In genomic region chr2:46847185-46847710, GRCh38 we compare ENCODE assay signal across 9 cellular contexts.
DNase-seq lines count a peak whose midpoint lies in the region; ATAC-seq and TF ChIP-seq lines count a peak whose summit lies in the region.
"Had no signal": no experiment of that assay in that cellular context is flagged by ENCODE, and none has a peak within 500 bp of the region (broad histone marks: within the 10 kb centered on the region; RNA-seq: fewer than 3 reads in every experiment).

No MANE protein-coding gene starts in this region.

- H3K27me3 ChIP-seq in esophagus squamous epithelium (peaks cover 0 to 27% (median 0%) of the 10 kb centered on the region in 4 donors), neural progenitor cell (no peaks in the 10 kb centered on the region)

- no peak overlapping the region for H3K4me2 ChIP-seq in neural progenitor cell

- no peak overlapping the region for H3K4me3 ChIP-seq in esophagus squamous epithelium
- no peak overlapping the region for H3K4me3 ChIP-seq in neural progenitor cell

- H3K9me3 ChIP-seq in esophagus squamous epithelium (no peaks in the 10 kb centered on the region), neural progenitor cell (ENCODE audit: low read depth) (no peaks in the 10 kb centered on the region)

- peaks cover 53 to 65% (median 60%) of the 10 kb centered on the region in 3 donors for H3K4me1 ChIP-seq in esophagus squamous epithelium
- H3K4me1 ChIP-seq in neural progenitor cell = no peaks in the 10 kb centered on the region

- H3K36me3 Mint-ChIP-seq in osteocyte (ENCODE audit: unreplicated experiment) = no peaks in the 10 kb centered on the region
- no peaks in the 10 kb centered on the region for H3K36me3 Mint-ChIP-seq in stimulated activated naive B cell treated with anti-CD40 and anti-IgM and Interleukin-4, amounts not matched to agents 10 μg/mL and 1 μg/mL and 100 μg/mL, for 72 hours
- H3K36me3 Mint-ChIP-seq in neural progenitor cell = no peaks in the 10 kb centered on the region
- H3K36me3 Mint-ChIP-seq: activated naive CD4-positive, alpha-beta T cell treated with anti-CD3 and anti-CD28 coated beads, Interleukin-2, amount 50 U/mL, for 24 hours had no signal

- TF ChIP-seq POLR2A in esophagus squamous epithelium (IDR thresholded peaks at IDR 0.05) = no peak

- H3K27ac ChIP-seq in esophagus squamous epithelium (peak overlapping the region; percentile 71 to 95 (median 82)), neural progenitor cell (no peak overlapping the region)

- H3K4me1 Mint-ChIP-seq in osteocyte (ENCODE audit: unreplicated experiment) (peaks cover 75% of the 10 kb centered on the region), neural progenitor cell (peaks cover 27% of the 10 kb centered on the region)
- H3K4me1 Mint-ChIP-seq in stimulated activated naive B cell treated with anti-CD40 and anti-IgM and Interleukin-4, amounts not matched to agents 10 μg/mL and 1 μg/mL and 100 μg/mL, for 72 hours = peaks cover 9 to 14% of the 10 kb centered on the region in 2 donors
- H3K4me1 Mint-ChIP-seq: activated naive CD4-positive, alpha-beta T cell treated with anti-CD3 and anti-CD28 coated beads, Interleukin-2, amount 50 U/mL, for 24 hours had no signal

- TF ChIP-seq CTCF in esophagus squamous epithelium (IDR thresholded peaks at IDR 0.05) (no peak), osteocyte (IDR thresholded peaks at IDR 0.05) (peak; percentile 18), neural progenitor cell (IDR thresholded peaks at IDR 0.05) (no peak)

- no peaks in the 10 kb centered on the region for H3K27me3 Mint-ChIP-seq in osteocyte (ENCODE audit: unreplicated experiment)
- H3K27me3 Mint-ChIP-seq in stimulated activated naive B cell treated with anti-CD40 and anti-IgM and Interleukin-4, amounts not matched to agents 10 μg/mL and 1 μg/mL and 100 μg/mL, for 72 hours = peaks cover 9 to 13% of the 10 kb centered on the region in 2 donors
- peaks cover 4% of the 10 kb centered on the region for H3K27me3 Mint-ChIP-seq in neural progenitor cell (ENCODE audit: insufficient read depth, low read depth)
- H3K27me3 Mint-ChIP-seq: activated naive CD4-positive, alpha-beta T cell treated with anti-CD3 and anti-CD28 coated beads, Interleukin-2, amount 50 U/mL, for 24 hours had no signal

- H3K36me3 ChIP-seq in esophagus squamous epithelium (no peaks in the 10 kb centered on the region), neural progenitor cell (no peaks in the 10 kb centered on the region)

- intact Hi-C loops in esophagus squamous epithelium (cut with DNase I) = no loop called here

- no peaks in the 10 kb centered on the region for H3F3A ChIP-seq in neural progenitor cell (ENCODE audit: low read depth)

- no peaks in the 10 kb centered on the region for H3K79me2 ChIP-seq in neural progenitor cell (ENCODE audit: low read depth)

- H3K9me3 Mint-ChIP-seq in osteocyte (ENCODE audit: unreplicated experiment) (no peaks in the 10 kb centered on the region), neural progenitor cell (no peaks in the 10 kb centered on the region)
- no peaks in the 10 kb centered on the region for H3K9me3 Mint-ChIP-seq in stimulated activated naive B cell treated with anti-CD40 and anti-IgM and Interleukin-4, amounts not matched to agents 10 μg/mL and 1 μg/mL and 100 μg/mL, for 72 hours
- H3K9me3 Mint-ChIP-seq: activated naive CD4-positive, alpha-beta T cell treated with anti-CD3 and anti-CD28 coated beads, Interleukin-2, amount 50 U/mL, for 24 hours had no signal

- H2AFZ ChIP-seq in neural progenitor cell (replicated peaks) = no peak overlapping the region

- WGBS in esophagus squamous epithelium, 2 donors = 7 to 8% methylated on average over 3 to 11 of the region's 12 CpGs

- no peaks in the 10 kb centered on the region for H4K20me1 ChIP-seq in neural progenitor cell (ENCODE audit: low read depth)

- H3K9ac ChIP-seq in neural progenitor cell = no peak overlapping the region

- H3K4me3 Mint-ChIP-seq in osteocyte (ENCODE audit: unreplicated experiment) (no peak overlapping the region), neural progenitor cell (no peak overlapping the region)
- H3K4me3 Mint-ChIP-seq in stimulated activated naive B cell treated with anti-CD40 and anti-IgM and Interleukin-4, amounts not matched to agents 10 μg/mL and 1 μg/mL and 100 μg/mL, for 72 hours = no peak overlapping the region
- H3K4me3 Mint-ChIP-seq: activated naive CD4-positive, alpha-beta T cell treated with anti-CD3 and anti-CD28 coated beads, Interleukin-2, amount 50 U/mL, for 24 hours had no signal

- no peak for ATAC-seq in HG03457 (IDR thresholded peaks at IDR 0.05; ENCODE audit: unreplicated experiment)
- no peak for ATAC-seq in stimulated activated naive B cell treated with anti-CD40 and anti-IgM and Interleukin-4, amounts not matched to agents 10 μg/mL and 1 μg/mL and 100 μg/mL, for 72 hours (replicated peaks)

- H3K27ac Mint-ChIP-seq in osteocyte (ENCODE audit: unreplicated experiment) (peak overlapping the region; percentile 91), neural progenitor cell (no peak overlapping the region)
- no peak overlapping the region for H3K27ac Mint-ChIP-seq in stimulated activated naive B cell treated with anti-CD40 and anti-IgM and Interleukin-4, amounts not matched to agents 10 μg/mL and 1 μg/mL and 100 μg/mL, for 72 hours
- H3K27ac Mint-ChIP-seq: activated naive CD4-positive, alpha-beta T cell treated with anti-CD3 and anti-CD28 coated beads, Interleukin-2, amount 50 U/mL, for 24 hours had no signal

- peak; percentile 54 for DNase-seq in D341Med (ENCODE audit: low spot score)
- peak; percentile 51 for DNase-seq in NCI-H82 treated with DMSO at 0.1 percent for 48 hours (lab: John Stamatoyannopoulos, UW; ENCODE audit: unreplicated experiment)
- DNase-seq in esophagus squamous epithelium (lab: John Stamatoyannopoulos, UW) = peak; percentile 10
- DNase-seq in osteocyte (ENCODE audit: extremely low spot score, unreplicated experiment) = peak; percentile 91
- no peak for DNase-seq in NCI-H1436 treated with DMSO at 0.1 percent for 48 hours (lab: John Stamatoyannopoulos, UW)
- no peak for DNase-seq in stimulated activated naive B cell treated with anti-CD40 and anti-IgM and Interleukin-4, amounts not matched to agents 10 μg/mL and 1 μg/mL and 100 μg/mL, for 72 hours
- DNase-seq in neural progenitor cell (ENCODE audit: low spot score) = no peak

Comparison
In these comparisons a context has a peak if more than half of its experiments do, and no peak if none do; other contexts are left out.
1. DNase-seq: peak in D341Med (single experiment), NCI-H82 treated with DMSO at 0.1 percent for 48 hours (single experiment), esophagus squamous epithelium (single experiment) and osteocyte (single experiment); none in NCI-H1436 treated with DMSO at 0.1 percent for 48 hours (single experiment), stimulated activated naive B cell treated with anti-CD40 and anti-IgM and Interleukin-4, amounts not matched to agents 10 μg/mL and 1 μg/mL and 100 μg/mL, for 72 hours (single experiment) and neural progenitor cell (single experiment).